ENCODE assay signal across 8 cellular contexts in genomic region chr1:116498789-116499628, GRCh38.
A peak's percentile ranks its signal among the peaks of the same experiment; 100 is the strongest.
DNase-seq lines count a peak whose midpoint lies in the region; ATAC-seq and TF ChIP-seq lines count a peak whose summit lies in the region.

No MANE protein-coding gene starts in this region.

- peak; percentile 92 for TF ChIP-seq CTCF in Loucy (conservative IDR thresholded peaks at IDR 0.05; ENCODE audit: low read length)
- TF ChIP-seq CTCF in heart left ventricle (IDR thresholded peaks at IDR 0.05): peak; percentile 66 to 86 (median 77)

- no peak overlapping the region for H3K27ac Mint-ChIP-seq in activated naive CD8-positive, alpha-beta T cell treated with anti-CD3 and anti-CD28 coated beads, Interleukin-2, amount 50 U/mL, for 24 hours

- ATAC-seq in GM21515 (IDR thresholded peaks at IDR 0.05; ENCODE audit: unreplicated experiment) (peak; percentile 63), heart left ventricle (peak; percentile 60 to 75 (median 68)), HG03108 (IDR thresholded peaks at IDR 0.05; ENCODE audit: unreplicated experiment) (no peak)
- peak; percentile 34 for ATAC-seq in activated naive CD8-positive, alpha-beta T cell treated with anti-CD3 and anti-CD28 coated beads, Interleukin-2, amount 50 U/mL, for 24 hours

- H3K4me3 ChIP-seq in Loucy (ENCODE audit: low read length, poor library complexity, severe bottlenecking): no peak overlapping the region
- no peak overlapping the region for H3K4me3 ChIP-seq in heart left ventricle

- peaks cover 5% of the 10 kb centered on the region for H3F3A ChIP-seq in Loucy (ENCODE audit: low read depth)

- intact Hi-C loops in heart left ventricle (cut with DNase I) (loop anchor here in 1 of 10 donors (10.0 kb wide), 1 partner anchor 694 kb away; no protein-coding TSS in a partner anchor), posterior cingulate gyrus (cut with DNase I) (loop anchor here (1.0 to 5.0 kb wide), 2 partner anchors 360 to 782 kb away; no protein-coding TSS in a partner anchor)

- H4K20me1 ChIP-seq in Loucy (ENCODE audit: insufficient read depth, low read length, poor library complexity, severe bottlenecking): no peaks in the 10 kb centered on the region

- H3K36me3 Mint-ChIP-seq in activated naive CD8-positive, alpha-beta T cell treated with anti-CD3 and anti-CD28 coated beads, Interleukin-2, amount 50 U/mL, for 24 hours (ENCODE audit: low read depth): no peaks in the 10 kb centered on the region

- peaks cover 34% of the 10 kb centered on the region for H3K4me1 Mint-ChIP-seq in activated naive CD8-positive, alpha-beta T cell treated with anti-CD3 and anti-CD28 coated beads, Interleukin-2, amount 50 U/mL, for 24 hours

- DNase-seq in D341Med (ENCODE audit: low spot score): peak; percentile 81
- DNase-seq in RKO (ENCODE audit: low spot score): peak; percentile 71
- DNase-seq in activated naive CD8-positive, alpha-beta T cell treated with anti-CD3 and anti-CD28 coated beads, Interleukin-2, amount 50 U/mL, for 24 hours: peak; percentile 50
- DNase-seq in heart left ventricle: peak in 4 of 5 donors; percentile 52 to 70 (median 56)
- DNase-seq in posterior cingulate gyrus: peak in 7 of 10 donors; percentile 41 to 92 (median 60)

- H2AFZ ChIP-seq in Loucy (ENCODE audit: low read length): peak overlapping the region; percentile 86

- TF ChIP-seq POLR2A in heart left ventricle (IDR thresholded peaks at IDR 0.05): no peak

- H3K9ac ChIP-seq in Loucy (ENCODE audit: low read depth, low read length, poor library complexity, severe bottlenecking): peak overlapping the region; percentile 54

- no peaks in the 10 kb centered on the region for H3K9me3 Mint-ChIP-seq in activated naive CD8-positive, alpha-beta T cell treated with anti-CD3 and anti-CD28 coated beads, Interleukin-2, amount 50 U/mL, for 24 hours

- H3K27me3 ChIP-seq in Loucy (ENCODE audit: insufficient read depth, low read length, poor library complexity, severe bottlenecking) (no peaks in the 10 kb centered on the region), heart left ventricle (no peaks in the 10 kb centered on the region)

- H3K4me2 ChIP-seq in Loucy (ENCODE audit: low read depth, low read length, poor library complexity, severe bottlenecking): peak overlapping the region; percentile 49

- no peaks in the 10 kb centered on the region for H3K79me2 ChIP-seq in Loucy (ENCODE audit: insufficient read depth, low read length)

- H3K9me2 ChIP-seq in Loucy (replicated peaks; ENCODE audit: low read depth, low read length): no peaks in the 10 kb centered on the region

- H3K4me1 ChIP-seq in Loucy (ENCODE audit: insufficient read depth, low read length, poor library complexity, severe bottlenecking) (peaks cover 42% of the 10 kb centered on the region), heart left ventricle (peaks cover 0 to 69% (median 34%) of the 10 kb centered on the region in 12 donors)

- no peak overlapping the region for H3K4me3 Mint-ChIP-seq in activated naive CD8-positive, alpha-beta T cell treated with anti-CD3 and anti-CD28 coated beads, Interleukin-2, amount 50 U/mL, for 24 hours

- H3K27me3 Mint-ChIP-seq in activated naive CD8-positive, alpha-beta T cell treated with anti-CD3 and anti-CD28 coated beads, Interleukin-2, amount 50 U/mL, for 24 hours: no peaks in the 10 kb centered on the region

- 59 to 64% (median 62%) methylated on average over 13 of the region's 13 CpGs for WGBS in heart left ventricle, 4 donors

- H3K9me3 ChIP-seq in Loucy (ENCODE audit: insufficient read depth, low read depth, low read length): no peaks in the 10 kb centered on the region
- no peaks in the 10 kb centered on the region for H3K9me3 ChIP-seq in heart left ventricle

- H3K36me3 ChIP-seq in Loucy (ENCODE audit: insufficient read depth, low read length) (no peaks in the 10 kb centered on the region), heart left ventricle (no peaks in the 10 kb centered on the region)

- peak overlapping the region in 5 of 12 donors; percentile 2 to 35 (median 21) for H3K27ac ChIP-seq in heart left ventricle
